13 cellular contexts compared by ENCODE assay signal in genomic region chr2:172964511-172964910, GRCh38.
"Had no signal": no experiment of that assay in that cellular context is flagged by ENCODE, and none has a peak within 500 bp of the region (broad histone marks: within the 10 kb centered on the region; RNA-seq: fewer than 3 reads in every experiment).

No MANE protein-coding gene starts in this region.

- H3K4me1 Mint-ChIP-seq: naive B cell had no signal

- H3K9me3 ChIP-seq: tibial nerve, vagina had no signal

- H3K4me3 ChIP-seq: lung, tibial nerve, vagina had no signal

- H3K36me3 ChIP-seq: brain microvascular endothelial cell, tibial nerve, vagina had no signal

- H3K27ac Mint-ChIP-seq: activated naive CD4-positive, alpha-beta T cell treated with anti-CD3 and anti-CD28 coated beads, Interleukin-2, amount 50 U/mL, for 24 hours had no signal

- H3K36me3 Mint-ChIP-seq: naive B cell had no signal

- H3K27me3 ChIP-seq: brain microvascular endothelial cell, tibial nerve, vagina had no signal

- ATAC-seq: activated CD4-positive, CD25-positive, alpha-beta regulatory T cell treated with anti-CD3 and anti-CD28 coated beads, Interleukin-2, amount 50 U/mL, for 24 hours; left cardiac atrium had no signal

- H3K9me3 Mint-ChIP-seq: activated naive CD4-positive, alpha-beta T cell treated with anti-CD3 and anti-CD28 coated beads, Interleukin-2, amount 50 U/mL, for 24 hours; naive B cell had no signal

- DNase-seq: activated CD4-positive, alpha-beta T cell treated with anti-CD3 and anti-CD28 coated beads, Interleukin-2, amount 50 U/mL, for 4 hours; activated T-cell treated with anti-CD3 and anti-CD28 coated beads, Interleukin-2, amount 50 U/mL, for 1 hour; amygdala; brain microvascular endothelial cell; effector memory CD4-positive, alpha-beta T cell; left cardiac atrium; naive B cell; stimulated activated CD4-positive, alpha-beta T cell treated with anti-CD3 and anti-CD28 coated beads, Interleukin-4, amount 100 ng/mL, for 24 hours had no signal

- H3K4me3 Mint-ChIP-seq: activated naive CD4-positive, alpha-beta T cell treated with anti-CD3 and anti-CD28 coated beads, Interleukin-2, amount 50 U/mL, for 24 hours; naive B cell had no signal

- H3K27me3 Mint-ChIP-seq: activated naive CD4-positive, alpha-beta T cell treated with anti-CD3 and anti-CD28 coated beads, Interleukin-2, amount 50 U/mL, for 24 hours had no signal
